Comparison of ENCODE assay signal across 16 cellular contexts in the genomic region with DNA sequence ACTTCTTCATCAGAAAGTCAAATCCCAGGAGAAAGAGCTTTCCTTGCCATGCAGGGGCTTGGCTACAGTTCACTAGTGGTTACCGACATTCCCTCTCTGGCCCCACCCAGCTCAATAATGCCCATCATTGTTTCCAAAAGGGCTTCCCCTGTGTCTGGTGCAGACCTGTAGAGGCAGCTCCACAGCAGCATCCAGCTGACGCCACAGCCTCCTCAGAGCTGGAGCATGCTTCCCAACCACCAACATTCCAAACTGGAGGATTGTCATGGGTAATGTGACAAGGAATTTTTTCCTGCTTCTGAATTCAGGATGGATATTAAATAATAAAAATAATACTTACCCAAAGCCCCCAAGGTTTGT.
A peak's percentile ranks its signal among the peaks of the same experiment; 100 is the strongest.
DNase-seq lines count a peak whose midpoint lies in the region; ATAC-seq and TF ChIP-seq lines count a peak whose summit lies in the region.
"Had no signal": no experiment of that assay in that cellular context is flagged by ENCODE, and none has a peak within 500 bp of the region (broad histone marks: within the 10 kb centered on the region; RNA-seq: fewer than 3 reads in every experiment).

No MANE protein-coding gene starts in this region.

- H3K4me1 Mint-ChIP-seq in MCF 10A (ENCODE audit: insufficient read depth, unreplicated experiment): peaks cover 9% of the 10 kb centered on the region
- 0 out of 2 replicates have a peak, but pooled peaks cover 5% of the 10 kb centered on the region for H3K4me1 Mint-ChIP-seq in WTC11

- TF ChIP-seq CTCF in breast epithelium (IDR thresholded peaks at IDR 0.05) (no peak), MCF 10A (IDR thresholded peaks at IDR 0.05; ENCODE audit: unreplicated experiment) (no peak), WTC11 (IDR thresholded peaks at IDR 0.05) (no peak)

- DNase-seq in breast epithelium (ENCODE audit: low spot score in 2 of 2): peak in 1 of 2 donors; percentile 79
- DNase-seq in MCF 10A (ENCODE audit: unreplicated experiment): no peak
- no peak for DNase-seq in WTC11 (ENCODE audit: low spot score)
- peak; percentile 83 for DNase-seq in myocyte (ENCODE audit: low read depth)
- no peak for DNase-seq in NCI-H187 (lab: John Stamatoyannopoulos, UW)
- no peak for DNase-seq in DMS53 (lab: John Stamatoyannopoulos, UW)
- DNase-seq in GM19240 (ENCODE audit: insufficient read length, low spot score): no peak
- DNase-seq: COR-L47, GDM1, KG1, NCI-H2029, NCI-H510A, SIG-M5 had no signal

- CTCF ChIA-PET in MCF 10A (lab: Yijun Ruan, JAX): interaction anchor here (0.7 to 3.8 kb wide), 4 partner anchors 9 to 187 kb away, joined by 3 to 27 read pairs (median 5); no protein-coding TSS in a partner anchor
- CTCF ChIA-PET in WTC11 (lab: Charles Lee): interaction anchor here (1.9 kb wide), 1 partner anchor 14 kb away, joined by 7 read pairs; no protein-coding TSS in a partner anchor

- H3K36me3 ChIP-seq in breast epithelium: no peaks in the 10 kb centered on the region

- ATAC-seq in WTC11: 0 out of 2 replicates have a peak, but pooled peaks have one; percentile 20
- ATAC-seq in HG03139 (IDR thresholded peaks at IDR 0.05; ENCODE audit: unreplicated experiment): no peak

- no peaks in the 10 kb centered on the region for H3K9me3 ChIP-seq in breast epithelium

- no peaks in the 10 kb centered on the region for H3K9me3 Mint-ChIP-seq in MCF 10A (ENCODE audit: unreplicated experiment)
- H3K9me3 Mint-ChIP-seq in WTC11: peaks cover 6% of the 10 kb centered on the region

- TF ChIP-seq POLR2A in breast epithelium (IDR thresholded peaks at IDR 0.05): no peak

- intact Hi-C loops in breast epithelium (cut with DNase I; ENCODE audit: low total_unique reads) (no loop called here), MCF 10A (cut with micrococcal nuclease) (no loop called here)

- no peaks in the 10 kb centered on the region for H3K27me3 ChIP-seq in breast epithelium

- H3K27me3 Mint-ChIP-seq in MCF 10A (ENCODE audit: insufficient read depth, unreplicated experiment) (no peaks in the 10 kb centered on the region), WTC11 (ENCODE audit: low read depth) (no peaks in the 10 kb centered on the region)

- H3K27ac ChIP-seq in breast epithelium: peak overlapping the region; percentile 85
- H3K27ac ChIP-seq: 22Rv1 had no signal

- H3K4me3 ChIP-seq in breast epithelium: peak overlapping the region in 1 of 3 donors; percentile 11

- H3K27ac Mint-ChIP-seq in MCF 10A (ENCODE audit: low read depth, unreplicated experiment) (no peak overlapping the region), WTC11 (no peak overlapping the region)

- POLR2A ChIA-PET in MCF 10A (lab: Yijun Ruan, JAX): no interaction called here
- POLR2A ChIA-PET in WTC11 (lab: Charles Lee): no interaction called here

- no peaks in the 10 kb centered on the region for H3K36me3 Mint-ChIP-seq in MCF 10A (ENCODE audit: insufficient read depth, unreplicated experiment)
- no peaks in the 10 kb centered on the region for H3K36me3 Mint-ChIP-seq in WTC11
- H3K36me3 Mint-ChIP-seq: CD14-positive monocyte had no signal

- H3K4me1 ChIP-seq in breast epithelium: peaks cover 0 to 9% of the 10 kb centered on the region in 2 donors

- H3K4me3 Mint-ChIP-seq in MCF 10A (ENCODE audit: unreplicated experiment) (no peak overlapping the region), WTC11 (no peak overlapping the region)

- BruUV-seq in MCF 10A (replicated peaks; lab: Mats Ljungman, UMichigan): no TSS peak

TF ChIP-seq in WTC11, 78 proteins besides CTCF, POLR2A, EP300 and RAD21 (continues in another document):
- TF ChIP-seq, protein P1, sequence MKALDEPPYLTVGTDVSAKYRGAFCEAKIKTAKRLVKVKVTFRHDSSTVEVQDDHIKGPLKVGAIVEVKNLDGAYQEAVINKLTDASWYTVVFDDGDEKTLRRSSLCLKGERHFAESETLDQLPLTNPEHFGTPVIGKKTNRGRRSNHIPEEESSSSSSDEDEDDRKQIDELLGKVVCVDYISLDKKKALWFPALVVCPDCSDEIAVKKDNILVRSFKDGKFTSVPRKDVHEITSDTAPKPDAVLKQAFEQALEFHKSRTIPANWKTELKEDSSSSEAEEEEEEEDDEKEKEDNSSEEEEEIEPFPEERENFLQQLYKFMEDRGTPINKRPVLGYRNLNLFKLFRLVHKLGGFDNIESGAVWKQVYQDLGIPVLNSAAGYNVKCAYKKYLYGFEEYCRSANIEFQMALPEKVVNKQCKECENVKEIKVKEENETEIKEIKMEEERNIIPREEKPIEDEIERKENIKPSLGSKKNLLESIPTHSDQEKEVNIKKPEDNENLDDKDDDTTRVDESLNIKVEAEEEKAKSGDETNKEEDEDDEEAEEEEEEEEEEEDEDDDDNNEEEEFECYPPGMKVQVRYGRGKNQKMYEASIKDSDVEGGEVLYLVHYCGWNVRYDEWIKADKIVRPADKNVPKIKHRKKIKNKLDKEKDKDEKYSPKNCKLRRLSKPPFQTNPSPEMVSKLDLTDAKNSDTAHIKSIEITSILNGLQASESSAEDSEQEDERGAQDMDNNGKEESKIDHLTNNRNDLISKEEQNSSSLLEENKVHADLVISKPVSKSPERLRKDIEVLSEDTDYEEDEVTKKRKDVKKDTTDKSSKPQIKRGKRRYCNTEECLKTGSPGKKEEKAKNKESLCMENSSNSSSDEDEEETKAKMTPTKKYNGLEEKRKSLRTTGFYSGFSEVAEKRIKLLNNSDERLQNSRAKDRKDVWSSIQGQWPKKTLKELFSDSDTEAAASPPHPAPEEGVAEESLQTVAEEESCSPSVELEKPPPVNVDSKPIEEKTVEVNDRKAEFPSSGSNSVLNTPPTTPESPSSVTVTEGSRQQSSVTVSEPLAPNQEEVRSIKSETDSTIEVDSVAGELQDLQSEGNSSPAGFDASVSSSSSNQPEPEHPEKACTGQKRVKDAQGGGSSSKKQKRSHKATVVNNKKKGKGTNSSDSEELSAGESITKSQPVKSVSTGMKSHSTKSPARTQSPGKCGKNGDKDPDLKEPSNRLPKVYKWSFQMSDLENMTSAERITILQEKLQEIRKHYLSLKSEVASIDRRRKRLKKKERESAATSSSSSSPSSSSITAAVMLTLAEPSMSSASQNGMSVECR (CRISPR knock-in tag; IDR thresholded peaks at IDR 0.05; ENCODE audit: borderline replicate concordance): no peak
- TF ChIP-seq NR2C2 (CRISPR knock-in tag; IDR thresholded peaks at IDR 0.05) (no peak), ZNF396 (CRISPR knock-in tag; IDR thresholded peaks at IDR 0.05; ENCODE audit: borderline replicate concordance) (no peak), OVOL2 (CRISPR knock-in tag; IDR thresholded peaks at IDR 0.05; ENCODE audit: borderline replicate concordance) (no peak), SMAD3 (CRISPR knock-in tag; IDR thresholded peaks at IDR 0.05; ENCODE audit: borderline replicate concordance) (no peak), ZNF416 (CRISPR knock-in tag; IDR thresholded peaks at IDR 0.05) (no peak), JUN (CRISPR knock-in tag; IDR thresholded peaks at IDR 0.05) (no peak), ZNF138 (CRISPR knock-in tag; conservative IDR thresholded peaks at IDR 0.05) (no peak), RELA (CRISPR knock-in tag; IDR thresholded peaks at IDR 0.05; ENCODE audit: borderline replicate concordance) (no peak), MXD4 (CRISPR knock-in tag; IDR thresholded peaks at IDR 0.05; ENCODE audit: borderline replicate concordance) (no peak), ZNF671 (CRISPR knock-in tag; IDR thresholded peaks at IDR 0.05) (no peak), SMAD4 (CRISPR knock-in tag; IDR thresholded peaks at IDR 0.05) (no peak)
- TF ChIP-seq, protein P2, sequence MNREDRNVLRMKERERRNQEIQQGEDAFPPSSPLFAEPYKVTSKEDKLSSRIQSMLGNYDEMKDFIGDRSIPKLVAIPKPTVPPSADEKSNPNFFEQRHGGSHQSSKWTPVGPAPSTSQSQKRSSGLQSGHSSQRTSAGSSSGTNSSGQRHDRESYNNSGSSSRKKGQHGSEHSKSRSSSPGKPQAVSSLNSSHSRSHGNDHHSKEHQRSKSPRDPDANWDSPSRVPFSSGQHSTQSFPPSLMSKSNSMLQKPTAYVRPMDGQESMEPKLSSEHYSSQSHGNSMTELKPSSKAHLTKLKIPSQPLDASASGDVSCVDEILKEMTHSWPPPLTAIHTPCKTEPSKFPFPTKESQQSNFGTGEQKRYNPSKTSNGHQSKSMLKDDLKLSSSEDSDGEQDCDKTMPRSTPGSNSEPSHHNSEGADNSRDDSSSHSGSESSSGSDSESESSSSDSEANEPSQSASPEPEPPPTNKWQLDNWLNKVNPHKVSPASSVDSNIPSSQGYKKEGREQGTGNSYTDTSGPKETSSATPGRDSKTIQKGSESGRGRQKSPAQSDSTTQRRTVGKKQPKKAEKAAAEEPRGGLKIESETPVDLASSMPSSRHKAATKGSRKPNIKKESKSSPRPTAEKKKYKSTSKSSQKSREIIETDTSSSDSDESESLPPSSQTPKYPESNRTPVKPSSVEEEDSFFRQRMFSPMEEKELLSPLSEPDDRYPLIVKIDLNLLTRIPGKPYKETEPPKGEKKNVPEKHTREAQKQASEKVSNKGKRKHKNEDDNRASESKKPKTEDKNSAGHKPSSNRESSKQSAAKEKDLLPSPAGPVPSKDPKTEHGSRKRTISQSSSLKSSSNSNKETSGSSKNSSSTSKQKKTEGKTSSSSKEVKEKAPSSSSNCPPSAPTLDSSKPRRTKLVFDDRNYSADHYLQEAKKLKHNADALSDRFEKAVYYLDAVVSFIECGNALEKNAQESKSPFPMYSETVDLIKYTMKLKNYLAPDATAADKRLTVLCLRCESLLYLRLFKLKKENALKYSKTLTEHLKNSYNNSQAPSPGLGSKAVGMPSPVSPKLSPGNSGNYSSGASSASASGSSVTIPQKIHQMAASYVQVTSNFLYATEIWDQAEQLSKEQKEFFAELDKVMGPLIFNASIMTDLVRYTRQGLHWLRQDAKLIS (CRISPR knock-in tag; IDR thresholded peaks at IDR 0.05; ENCODE audit: borderline replicate concordance): no peak
- TF ChIP-seq, protein P3, sequence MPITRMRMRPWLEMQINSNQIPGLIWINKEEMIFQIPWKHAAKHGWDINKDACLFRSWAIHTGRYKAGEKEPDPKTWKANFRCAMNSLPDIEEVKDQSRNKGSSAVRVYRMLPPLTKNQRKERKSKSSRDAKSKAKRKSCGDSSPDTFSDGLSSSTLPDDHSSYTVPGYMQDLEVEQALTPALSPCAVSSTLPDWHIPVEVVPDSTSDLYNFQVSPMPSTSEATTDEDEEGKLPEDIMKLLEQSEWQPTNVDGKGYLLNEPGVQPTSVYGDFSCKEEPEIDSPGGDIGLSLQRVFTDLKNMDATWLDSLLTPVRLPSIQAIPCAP (CRISPR knock-in tag; IDR thresholded peaks at IDR 0.05): no peak
- TF ChIP-seq, protein P4, sequence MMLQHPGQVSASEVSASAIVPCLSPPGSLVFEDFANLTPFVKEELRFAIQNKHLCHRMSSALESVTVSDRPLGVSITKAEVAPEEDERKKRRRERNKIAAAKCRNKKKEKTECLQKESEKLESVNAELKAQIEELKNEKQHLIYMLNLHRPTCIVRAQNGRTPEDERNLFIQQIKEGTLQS (CRISPR knock-in tag; conservative IDR thresholded peaks at IDR 0.05): no peak
